In the genomic region with DNA sequence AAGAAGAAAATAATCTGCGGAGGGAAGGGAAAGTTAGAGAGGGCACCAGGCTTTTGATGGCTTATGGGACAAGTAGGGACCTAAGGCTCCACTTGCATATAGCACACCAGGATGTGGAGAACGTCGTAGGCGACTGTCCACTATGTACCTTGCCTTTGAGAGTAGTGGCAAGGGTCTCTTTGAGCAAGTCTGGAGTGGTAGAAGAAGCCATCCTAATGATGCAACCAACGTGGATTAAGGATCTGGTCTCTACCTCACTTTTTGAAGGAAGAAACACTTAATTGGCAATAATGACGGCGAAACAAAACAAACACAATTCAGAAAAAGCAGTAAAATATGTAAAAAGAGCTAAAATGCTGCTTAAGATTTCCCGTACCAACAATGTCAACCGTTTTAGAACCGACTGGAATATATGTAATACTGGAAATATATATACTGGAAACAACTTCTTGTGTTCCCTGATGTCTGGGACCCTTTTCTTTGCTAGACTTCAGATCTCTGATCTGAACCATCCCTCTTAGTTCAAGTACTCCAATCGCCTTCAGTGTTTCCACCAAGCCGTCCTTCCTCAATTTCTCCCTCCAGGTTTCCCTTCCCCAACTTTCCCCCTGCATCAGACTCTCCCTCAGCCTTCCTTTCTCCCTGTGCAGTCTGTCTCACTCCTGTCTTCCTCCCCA, we compare ENCODE assay signal across 2 cellular contexts.
TF ChIP-seq lines count a peak whose summit lies in the region.

No MANE protein-coding gene starts in this region.

TF ChIP-seq in HEK293, 187 proteins besides CTCF, POLR2A, EP300 and RAD21 (continued from another document and continues in another):
- TF ChIP-seq ZNF423 (tag by site-specific recombination; IDR thresholded peaks at IDR 0.05) (no peak), GLIS1 (tag by site-specific recombination; IDR thresholded peaks at IDR 0.05) (no peak), ZNF544 (tag by site-specific recombination; IDR thresholded peaks at IDR 0.05) (no peak), ZNF610 (tag by site-specific recombination; IDR thresholded peaks at IDR 0.05; ENCODE audit: borderline replicate concordance) (no peak), ZNF792 (tag by site-specific recombination; IDR thresholded peaks at IDR 0.05) (0 out of 2 replicates have a peak, but pooled peaks have one; percentile 58), KLF9 (tag by site-specific recombination; IDR thresholded peaks at IDR 0.05; ENCODE audit: low read depth) (no peak), ZNF629 (tag by site-specific recombination; IDR thresholded peaks at IDR 0.05) (no peak), ZNF148 (tag by site-specific recombination; IDR thresholded peaks at IDR 0.05; ENCODE audit: borderline replicate concordance) (no peak), ZNF37A (tag by site-specific recombination; IDR thresholded peaks at IDR 0.05) (no peak), ZNF654 (tag by site-specific recombination; IDR thresholded peaks at IDR 0.05; ENCODE audit: low read depth) (no peak), ZNF626 (tag by site-specific recombination; IDR thresholded peaks at IDR 0.05) (no peak), ZNF514 (tag by site-specific recombination; IDR thresholded peaks at IDR 0.05) (no peak), BCL6B (tag by site-specific recombination; IDR thresholded peaks at IDR 0.05) (no peak), ZNF501 (tag by site-specific recombination; IDR thresholded peaks at IDR 0.05) (no peak), SCRT1 (tag by site-specific recombination; IDR thresholded peaks at IDR 0.05; ENCODE audit: borderline replicate concordance) (no peak), ZNF585B (tag by site-specific recombination; IDR thresholded peaks at IDR 0.05) (no peak), ZNF239 (tag by site-specific recombination; IDR thresholded peaks at IDR 0.05) (0 out of 2 replicates have a peak, but pooled peaks have one; percentile 43), PRDM1 (tag by site-specific recombination; IDR thresholded peaks at IDR 0.05) (peak; percentile 100), ZNF391 (tag by site-specific recombination; IDR thresholded peaks at IDR 0.05; ENCODE audit: borderline replicate concordance, low read depth) (no peak), GFI1B (tag by site-specific recombination; IDR thresholded peaks at IDR 0.05) (no peak; the same call in 1 of the 2 replicates), SETDB1 (IDR thresholded peaks at IDR 0.05; ENCODE audit: insufficient read length, low read length) (no peak), ZNF133 (tag by site-specific recombination; IDR thresholded peaks at IDR 0.05) (no peak), ZNF2 (tag by site-specific recombination; IDR thresholded peaks at IDR 0.05) (peak; percentile 13; the same call in 1 of the 2 replicates), ZNF16 (tag by site-specific recombination; IDR thresholded peaks at IDR 0.05; ENCODE audit: low read depth) (no peak), ZNF23 (tag by site-specific recombination; IDR thresholded peaks at IDR 0.05; ENCODE audit: borderline replicate concordance) (no peak), ZBTB8A (tag by site-specific recombination; IDR thresholded peaks at IDR 0.05) (no peak), GLIS2 (tag by site-specific recombination; IDR thresholded peaks at IDR 0.05) (no peak)
- TF ChIP-seq, protein P1, sequence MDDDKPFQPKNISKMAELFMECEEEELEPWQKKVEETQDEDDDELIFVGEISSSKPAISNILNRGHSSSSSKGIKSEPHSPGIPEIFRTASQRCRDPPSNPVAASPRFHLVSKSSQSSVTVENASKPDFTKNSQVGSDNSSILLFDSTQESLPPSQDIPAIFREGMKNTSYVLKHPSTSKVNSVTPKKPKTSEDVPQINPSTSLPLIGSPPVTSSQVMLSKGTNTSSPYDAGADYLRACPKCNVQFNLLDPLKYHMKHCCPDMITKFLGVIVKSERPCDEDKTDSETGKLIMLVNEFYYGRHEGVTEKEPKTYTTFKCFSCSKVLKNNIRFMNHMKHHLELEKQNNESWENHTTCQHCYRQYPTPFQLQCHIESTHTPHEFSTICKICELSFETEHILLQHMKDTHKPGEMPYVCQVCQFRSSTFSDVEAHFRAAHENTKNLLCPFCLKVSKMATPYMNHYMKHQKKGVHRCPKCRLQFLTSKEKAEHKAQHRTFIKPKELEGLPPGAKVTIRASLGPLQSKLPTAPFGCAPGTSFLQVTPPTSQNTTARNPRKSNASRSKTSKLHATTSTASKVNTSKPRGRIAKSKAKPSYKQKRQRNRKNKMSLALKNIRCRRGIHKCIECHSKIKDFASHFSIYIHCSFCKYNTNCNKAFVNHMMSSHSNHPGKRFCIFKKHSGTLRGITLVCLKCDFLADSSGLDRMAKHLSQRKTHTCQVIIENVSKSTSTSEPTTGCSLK (tag by site-specific recombination; IDR thresholded peaks at IDR 0.05): no peak

TF ChIP-seq in WTC11, 78 proteins besides CTCF, POLR2A, EP300 and RAD21 (continued from another document):
- TF ChIP-seq, protein P2, sequence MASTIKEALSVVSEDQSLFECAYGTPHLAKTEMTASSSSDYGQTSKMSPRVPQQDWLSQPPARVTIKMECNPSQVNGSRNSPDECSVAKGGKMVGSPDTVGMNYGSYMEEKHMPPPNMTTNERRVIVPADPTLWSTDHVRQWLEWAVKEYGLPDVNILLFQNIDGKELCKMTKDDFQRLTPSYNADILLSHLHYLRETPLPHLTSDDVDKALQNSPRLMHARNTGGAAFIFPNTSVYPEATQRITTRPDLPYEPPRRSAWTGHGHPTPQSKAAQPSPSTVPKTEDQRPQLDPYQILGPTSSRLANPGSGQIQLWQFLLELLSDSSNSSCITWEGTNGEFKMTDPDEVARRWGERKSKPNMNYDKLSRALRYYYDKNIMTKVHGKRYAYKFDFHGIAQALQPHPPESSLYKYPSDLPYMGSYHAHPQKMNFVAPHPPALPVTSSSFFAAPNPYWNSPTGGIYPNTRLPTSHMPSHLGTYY (CRISPR knock-in tag; IDR thresholded peaks at IDR 0.05): no peak
- TF ChIP-seq, protein P3, sequence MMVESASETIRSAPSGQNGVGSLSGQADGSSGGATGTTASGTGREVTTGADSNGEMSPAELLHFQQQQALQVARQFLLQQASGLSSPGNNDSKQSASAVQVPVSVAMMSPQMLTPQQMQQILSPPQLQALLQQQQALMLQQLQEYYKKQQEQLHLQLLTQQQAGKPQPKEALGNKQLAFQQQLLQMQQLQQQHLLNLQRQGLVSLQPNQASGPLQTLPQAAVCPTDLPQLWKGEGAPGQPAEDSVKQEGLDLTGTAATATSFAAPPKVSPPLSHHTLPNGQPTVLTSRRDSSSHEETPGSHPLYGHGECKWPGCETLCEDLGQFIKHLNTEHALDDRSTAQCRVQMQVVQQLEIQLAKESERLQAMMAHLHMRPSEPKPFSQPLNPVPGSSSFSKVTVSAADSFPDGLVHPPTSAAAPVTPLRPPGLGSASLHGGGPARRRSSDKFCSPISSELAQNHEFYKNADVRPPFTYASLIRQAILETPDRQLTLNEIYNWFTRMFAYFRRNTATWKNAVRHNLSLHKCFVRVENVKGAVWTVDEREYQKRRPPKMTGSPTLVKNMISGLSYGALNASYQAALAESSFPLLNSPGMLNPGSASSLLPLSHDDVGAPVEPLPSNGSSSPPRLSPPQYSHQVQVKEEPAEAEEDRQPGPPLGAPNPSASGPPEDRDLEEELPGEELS (CRISPR knock-in tag; IDR thresholded peaks at IDR 0.05): no peak
- TF ChIP-seq ESRRA (CRISPR knock-in tag; IDR thresholded peaks at IDR 0.05; ENCODE audit: borderline replicate concordance) (no peak), ATF1 (CRISPR knock-in tag; IDR thresholded peaks at IDR 0.05) (no peak), ZNF232 (CRISPR knock-in tag; IDR thresholded peaks at IDR 0.05) (no peak), FOXP1 (CRISPR knock-in tag; IDR thresholded peaks at IDR 0.05; ENCODE audit: borderline replicate concordance) (no peak), TEAD4 (CRISPR knock-in tag; IDR thresholded peaks at IDR 0.05) (no peak), CBFB (CRISPR knock-in tag; IDR thresholded peaks at IDR 0.05; ENCODE audit: low read depth) (no peak), ZBTB21 (CRISPR knock-in tag; IDR thresholded peaks at IDR 0.05; ENCODE audit: borderline replicate concordance) (no peak)
- TF ChIP-seq, protein P4, sequence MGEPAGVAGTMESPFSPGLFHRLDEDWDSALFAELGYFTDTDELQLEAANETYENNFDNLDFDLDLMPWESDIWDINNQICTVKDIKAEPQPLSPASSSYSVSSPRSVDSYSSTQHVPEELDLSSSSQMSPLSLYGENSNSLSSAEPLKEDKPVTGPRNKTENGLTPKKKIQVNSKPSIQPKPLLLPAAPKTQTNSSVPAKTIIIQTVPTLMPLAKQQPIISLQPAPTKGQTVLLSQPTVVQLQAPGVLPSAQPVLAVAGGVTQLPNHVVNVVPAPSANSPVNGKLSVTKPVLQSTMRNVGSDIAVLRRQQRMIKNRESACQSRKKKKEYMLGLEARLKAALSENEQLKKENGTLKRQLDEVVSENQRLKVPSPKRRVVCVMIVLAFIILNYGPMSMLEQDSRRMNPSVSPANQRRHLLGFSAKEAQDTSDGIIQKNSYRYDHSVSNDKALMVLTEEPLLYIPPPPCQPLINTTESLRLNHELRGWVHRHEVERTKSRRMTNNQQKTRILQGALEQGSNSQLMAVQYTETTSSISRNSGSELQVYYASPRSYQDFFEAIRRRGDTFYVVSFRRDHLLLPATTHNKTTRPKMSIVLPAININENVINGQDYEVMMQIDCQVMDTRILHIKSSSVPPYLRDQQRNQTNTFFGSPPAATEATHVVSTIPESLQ (CRISPR knock-in tag; IDR thresholded peaks at IDR 0.05): no peak
- TF ChIP-seq, protein P5, sequence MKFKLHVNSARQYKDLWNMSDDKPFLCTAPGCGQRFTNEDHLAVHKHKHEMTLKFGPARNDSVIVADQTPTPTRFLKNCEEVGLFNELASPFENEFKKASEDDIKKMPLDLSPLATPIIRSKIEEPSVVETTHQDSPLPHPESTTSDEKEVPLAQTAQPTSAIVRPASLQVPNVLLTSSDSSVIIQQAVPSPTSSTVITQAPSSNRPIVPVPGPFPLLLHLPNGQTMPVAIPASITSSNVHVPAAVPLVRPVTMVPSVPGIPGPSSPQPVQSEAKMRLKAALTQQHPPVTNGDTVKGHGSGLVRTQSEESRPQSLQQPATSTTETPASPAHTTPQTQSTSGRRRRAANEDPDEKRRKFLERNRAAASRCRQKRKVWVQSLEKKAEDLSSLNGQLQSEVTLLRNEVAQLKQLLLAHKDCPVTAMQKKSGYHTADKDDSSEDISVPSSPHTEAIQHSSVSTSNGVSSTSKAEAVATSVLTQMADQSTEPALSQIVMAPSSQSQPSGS (CRISPR knock-in tag; IDR thresholded peaks at IDR 0.05; ENCODE audit: borderline replicate concordance, low read depth): no peak
